Comparison of ENCODE assay signal across 11 cellular contexts in genomic region chr14:55802986-55803431, GRCh38.
DNase-seq lines count a peak whose midpoint lies in the region; ATAC-seq, FAIRE-seq and TF ChIP-seq lines count a peak whose summit lies in the region.
"Had no signal": no experiment of that assay in that cellular context is flagged by ENCODE, and none has a peak within 500 bp of the region (broad histone marks: within the 10 kb centered on the region; RNA-seq: fewer than 3 reads in every experiment).

No MANE protein-coding gene starts in this region.

- H3K27ac Mint-ChIP-seq in activated naive CD4-positive, alpha-beta T cell treated with anti-CD3 and anti-CD28 coated beads, Interleukin-2, amount 50 U/mL, for 24 hours: peak overlapping the region; percentile 8
- H3K27ac Mint-ChIP-seq: activated naive CD8-positive, alpha-beta T cell; mesothelial cell of epicardium had no signal

- no peaks in the 10 kb centered on the region for H3K27me3 ChIP-seq in upper lobe of left lung

- FAIRE-seq in HTR-8/SVneo (lab: Jason Lieb, UNC): peak; percentile 49

- H3K9me3 Mint-ChIP-seq in activated naive CD4-positive, alpha-beta T cell treated with anti-CD3 and anti-CD28 coated beads, Interleukin-2, amount 50 U/mL, for 24 hours: no peaks in the 10 kb centered on the region

- TF ChIP-seq CTCF in coronary artery (IDR thresholded peaks at IDR 0.05) (no peak), upper lobe of left lung (IDR thresholded peaks at IDR 0.05) (no peak)

- no peak for TF ChIP-seq EP300 in upper lobe of left lung (IDR thresholded peaks at IDR 0.05)

- no peaks in the 10 kb centered on the region for H3K36me3 ChIP-seq in upper lobe of left lung

- no peaks in the 10 kb centered on the region for H3K27me3 Mint-ChIP-seq in activated naive CD4-positive, alpha-beta T cell treated with anti-CD3 and anti-CD28 coated beads, Interleukin-2, amount 50 U/mL, for 24 hours
- H3K27me3 Mint-ChIP-seq: activated naive CD8-positive, alpha-beta T cell had no signal

- no peaks in the 10 kb centered on the region for H3K9me3 ChIP-seq in upper lobe of left lung

- H3K4me1 Mint-ChIP-seq in activated naive CD4-positive, alpha-beta T cell treated with anti-CD3 and anti-CD28 coated beads, Interleukin-2, amount 50 U/mL, for 24 hours: peaks cover 42% of the 10 kb centered on the region

- H3K4me3 ChIP-seq in coronary artery (no peak overlapping the region), upper lobe of left lung (no peak overlapping the region)

- peaks cover 5 to 13% (median 13%) of the 10 kb centered on the region in 4 donors for H3K4me1 ChIP-seq in upper lobe of left lung

- H3K4me3 Mint-ChIP-seq in activated naive CD4-positive, alpha-beta T cell treated with anti-CD3 and anti-CD28 coated beads, Interleukin-2, amount 50 U/mL, for 24 hours: no peak overlapping the region
- H3K4me3 Mint-ChIP-seq: activated naive CD8-positive, alpha-beta T cell; mesothelial cell of epicardium had no signal

- H3K36me3 Mint-ChIP-seq in activated naive CD4-positive, alpha-beta T cell treated with anti-CD3 and anti-CD28 coated beads, Interleukin-2, amount 50 U/mL, for 24 hours: no peaks in the 10 kb centered on the region
- H3K36me3 Mint-ChIP-seq: mesothelial cell of epicardium had no signal

- ATAC-seq in upper lobe of left lung (ENCODE audit: low FRiP score in 2 of 2) (no peak), GM21515 (IDR thresholded peaks at IDR 0.05; ENCODE audit: unreplicated experiment) (no peak)

- DNase-seq in DMS53 treated with DMSO at 0.1 percent for 48 hours (lab: John Stamatoyannopoulos, UW; ENCODE audit: unreplicated experiment): peak; percentile 87
- DNase-seq in HTR-8/SVneo (ENCODE audit: insufficient read length, low spot score): peak; percentile 27
- DNase-seq in kidney glomerular epithelial cell (lab: John Stamatoyannopoulos, UW): peak; percentile 42
- no peak for DNase-seq in coronary artery (ENCODE audit: low spot score)
- no peak for DNase-seq in upper lobe of left lung
- DNase-seq in NCI-H526 (lab: John Stamatoyannopoulos, UW): no peak
- DNase-seq: NCI-H2029 had no signal

- no peak for TF ChIP-seq POLR2A in upper lobe of left lung (IDR thresholded peaks at IDR 0.05)

- H3K27ac ChIP-seq in coronary artery: no peak overlapping the region
- no peak overlapping the region for H3K27ac ChIP-seq in upper lobe of left lung

Comparison
In these comparisons a context has a peak if more than half of its experiments do, and no peak if none do; other contexts are left out.
1. DNase-seq: peak in DMS53 treated with DMSO at 0.1 percent for 48 hours (single experiment), HTR-8/SVneo (single experiment) and kidney glomerular epithelial cell (single experiment); none in coronary artery (single experiment), upper lobe of left lung (0 of 2) and NCI-H526 (0 of 2).